In genomic region chr4:104424368-104424921, GRCh38 we compare ENCODE assay signal across 13 cellular contexts.
DNase-seq lines count a peak whose midpoint lies in the region; TF ChIP-seq lines count a peak whose summit lies in the region.
"Had no signal": no experiment of that assay in that cellular context is flagged by ENCODE, and none has a peak within 500 bp of the region (broad histone marks: within the 10 kb centered on the region; RNA-seq: fewer than 3 reads in every experiment).

No MANE protein-coding gene starts in this region.

- H3K36me3 ChIP-seq in WERI-Rb-1 (no peaks in the 10 kb centered on the region), iPS-18a (ENCODE audit: control insufficient read depth, low read depth, low read length) (no peaks in the 10 kb centered on the region), rectal smooth muscle tissue (ENCODE audit: control insufficient read depth, insufficient read depth, low read length) (no peaks in the 10 kb centered on the region)
- H3K36me3 ChIP-seq: SJSA1 had no signal

- intact Hi-C loops in Calu3 (cut with micrococcal nuclease; ENCODE audit: unreplicated experiment), result no loop called here

- H3K27ac ChIP-seq in WERI-Rb-1, result no peak overlapping the region
- no peak overlapping the region for H3K27ac ChIP-seq in iPS-18a (ENCODE audit: low read length)
- H3K27ac ChIP-seq in rectal smooth muscle tissue (ENCODE audit: low read depth, low read length), result no peak overlapping the region
- H3K27ac ChIP-seq: SJSA1 had no signal

- H3K27me3 Mint-ChIP-seq in Calu3 (ENCODE audit: unreplicated experiment), result no peaks in the 10 kb centered on the region
- H3K27me3 Mint-ChIP-seq: activated naive CD4-positive, alpha-beta T cell treated with anti-CD3 and anti-CD28 coated beads, Interleukin-2, amount 50 U/mL, for 24 hours had no signal

- peaks cover 5% of the 10 kb centered on the region for H3K36me3 Mint-ChIP-seq in Calu3 (ENCODE audit: insufficient read depth, unreplicated experiment)
- H3K36me3 Mint-ChIP-seq: activated naive CD4-positive, alpha-beta T cell treated with anti-CD3 and anti-CD28 coated beads, Interleukin-2, amount 50 U/mL, for 24 hours had no signal

- DNase-seq in Calu3 (no peak), WERI-Rb-1 (no peak), foreskin fibroblast (no peak), AG08395 (ENCODE audit: low spot score) (no peak)
- no peak for DNase-seq in activated CD4-positive, alpha-beta T cell treated with anti-CD3 and anti-CD28 coated beads for 1 hour
- no peak for DNase-seq in stimulated activated CD4-positive, alpha-beta T cell treated with anti-CD3 and anti-CD28 coated beads, Interleukin-1b, Interleukin-23, amount 100 ng/mL, for 48 hours
- DNase-seq: activated CD4-positive, alpha-beta T cell treated with anti-CD3 and anti-CD28 coated beads, Interleukin-2, amount 50 U/mL, for 4 hours; Caco-2; NCI-H1436 had no signal

- no peak overlapping the region for H3K27ac Mint-ChIP-seq in Calu3 (ENCODE audit: unreplicated experiment)
- H3K27ac Mint-ChIP-seq: activated naive CD4-positive, alpha-beta T cell treated with anti-CD3 and anti-CD28 coated beads, Interleukin-2, amount 50 U/mL, for 24 hours had no signal

- no peak overlapping the region for H3K9ac ChIP-seq in iPS-18a (ENCODE audit: low read length)
- H3K9ac ChIP-seq in rectal smooth muscle tissue (ENCODE audit: low read length), result no peak overlapping the region

- peak overlapping the region; percentile 54 for H3K4me3 ChIP-seq in WERI-Rb-1 (ENCODE audit: low read depth, low read length)
- H3K4me3 ChIP-seq in iPS-18a (ENCODE audit: low read length), result peak overlapping the region; percentile 25
- H3K4me3 ChIP-seq in rectal smooth muscle tissue (ENCODE audit: low read length), result peak overlapping the region; percentile 59
- H3K4me3 ChIP-seq in foreskin fibroblast (ENCODE audit: low read depth in 1 of 2, low read length in 2 of 2), result no peak overlapping the region
- H3K4me3 ChIP-seq: SJSA1 had no signal

- no TSS peak for BruUV-seq in Calu3 (replicated peaks; lab: Mats Ljungman, UMichigan)

- H3K27me3 ChIP-seq in WERI-Rb-1 (ENCODE audit: insufficient read depth, low read depth, severe bottlenecking) (no peaks in the 10 kb centered on the region), iPS-18a (ENCODE audit: control insufficient read depth, insufficient read depth, low read length) (no peaks in the 10 kb centered on the region), rectal smooth muscle tissue (ENCODE audit: control insufficient read depth, insufficient read depth, low read length) (no peaks in the 10 kb centered on the region)

- H3K9me3 ChIP-seq in WERI-Rb-1 (ENCODE audit: severe bottlenecking) (no peaks in the 10 kb centered on the region), iPS-18a (ENCODE audit: control insufficient read depth, low read depth, low read length) (no peaks in the 10 kb centered on the region)
- H3K9me3 ChIP-seq: Caco-2, SJSA1 had no signal

- TF ChIP-seq CTCF in Calu3 (IDR thresholded peaks at IDR 0.05; ENCODE audit: unreplicated experiment), result no peak
- TF ChIP-seq CTCF in WERI-Rb-1 (IDR thresholded peaks at IDR 0.05; ENCODE audit: low read depth, low read length), result no peak
- no peak for TF ChIP-seq CTCF in foreskin fibroblast (IDR thresholded peaks at IDR 0.05; ENCODE audit: low read depth, low read length)

- no peaks in the 10 kb centered on the region for H3K9me3 Mint-ChIP-seq in Calu3 (ENCODE audit: low read depth, unreplicated experiment)
- H3K9me3 Mint-ChIP-seq: activated naive CD4-positive, alpha-beta T cell treated with anti-CD3 and anti-CD28 coated beads, Interleukin-2, amount 50 U/mL, for 24 hours had no signal

- H3K4me3 Mint-ChIP-seq in Calu3 (ENCODE audit: low read depth, unreplicated experiment), result peak overlapping the region; percentile 58
- H3K4me3 Mint-ChIP-seq: activated naive CD4-positive, alpha-beta T cell treated with anti-CD3 and anti-CD28 coated beads, Interleukin-2, amount 50 U/mL, for 24 hours had no signal

- peaks cover 31% of the 10 kb centered on the region for H3K4me1 ChIP-seq in iPS-18a (ENCODE audit: control insufficient read depth, low read depth, low read length)
- H3K4me1 ChIP-seq in rectal smooth muscle tissue (ENCODE audit: control insufficient read depth, insufficient read depth, low read length), result no peaks in the 10 kb centered on the region
- H3K4me1 ChIP-seq: Caco-2, SJSA1 had no signal

- CTCF ChIA-PET in Calu3 (lab: Charles Lee), result no interaction called here

- H3K4me1 Mint-ChIP-seq in Calu3 (ENCODE audit: low read depth, unreplicated experiment), result no peaks in the 10 kb centered on the region
- H3K4me1 Mint-ChIP-seq: activated naive CD4-positive, alpha-beta T cell treated with anti-CD3 and anti-CD28 coated beads, Interleukin-2, amount 50 U/mL, for 24 hours had no signal

Comparison
In these comparisons a context has a peak if more than half of its experiments do, and no peak if none do; other contexts are left out.
1. H3K4me3 ChIP-seq: peak in WERI-Rb-1 (single experiment), iPS-18a (single experiment) and rectal smooth muscle tissue (single experiment); none in foreskin fibroblast (0 of 2).